12 cellular contexts compared by ENCODE assay signal in the genomic region with DNA sequence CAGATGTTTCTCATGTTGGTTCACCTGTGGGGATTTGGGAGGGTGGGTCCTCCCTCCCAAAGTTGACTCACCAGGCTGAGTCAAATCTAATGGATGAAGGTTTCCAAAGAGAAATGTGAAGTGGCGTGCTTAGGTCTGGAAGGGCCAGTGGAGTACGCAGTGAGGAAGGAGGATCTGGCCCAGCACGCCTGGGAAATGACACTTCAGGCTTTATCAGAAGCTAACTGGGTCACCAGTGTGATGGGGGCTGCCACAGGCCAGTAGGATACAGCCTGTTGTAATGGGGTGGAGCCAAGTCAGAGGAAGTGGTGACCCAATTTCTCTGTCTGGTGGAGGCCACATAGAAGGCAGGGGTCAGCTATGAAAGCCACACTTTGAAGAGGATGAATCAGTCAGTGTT. TPM values are rescaled to one million over a fixed set of nuclear protein-coding genes. Genes with fewer than 3 reads are reported as not detected.
DNase-seq lines count a peak whose midpoint lies in the region; ATAC-seq and TF ChIP-seq lines count a peak whose summit lies in the region.
"Had no signal": no experiment of that assay in that cellular context is flagged by ENCODE, and none has a peak within 500 bp of the region (broad histone marks: within the 10 kb centered on the region; RNA-seq: fewer than 3 reads in every experiment).

No MANE protein-coding gene starts in this region.

- no peaks in the 10 kb centered on the region for H3K9me3 ChIP-seq in right atrium auricular region
- H3K9me3 ChIP-seq in MM.1S (replicated peaks; ENCODE audit: insufficient read depth, low read length): no peaks in the 10 kb centered on the region
- H3K9me3 ChIP-seq: gastrocnemius medialis, thoracic aorta had no signal

- DNase-seq in Right ventricle myocardium inferior (ENCODE audit: missing footprints) (no peak), right atrium auricular region (ENCODE audit: low spot score) (no peak), foreskin keratinocyte (peak in 1 of 2 donors; percentile 49), MM.1S (no peak), UCSD-AML1 (lab: John Stamatoyannopoulos, UW; ENCODE audit: unreplicated experiment) (no peak), D341Med (ENCODE audit: low spot score) (no peak)
- DNase-seq in activated T-cell treated with anti-CD3 and anti-CD28 coated beads, Interleukin-2, amount 50 U/mL, for 24 hours: no peak
- DNase-seq: gastrocnemius medialis, Karpas-422, NCI-H69 had no signal

- peaks cover 37% of the 10 kb centered on the region for H3K4me1 Mint-ChIP-seq in activated T-cell treated with anti-CD3 and anti-CD28 coated beads, Interleukin-2, amount 50 U/mL, for 24 hours (ENCODE audit: low read depth)
- H3K4me1 Mint-ChIP-seq in stimulated activated naive CD8-positive, alpha-beta T cell treated with anti-CD3 and anti-CD28 coated beads, Interleukin-15, Interleukin-2, amounts not matched to agents 100 ng/mL and 50 ng/mL, for 24 hours (ENCODE audit: low read depth): peaks cover 25% of the 10 kb centered on the region

- H3K27me3 Mint-ChIP-seq in activated T-cell treated with anti-CD3 and anti-CD28 coated beads, Interleukin-2, amount 50 U/mL, for 24 hours: no peaks in the 10 kb centered on the region
- H3K27me3 Mint-ChIP-seq in stimulated activated naive CD8-positive, alpha-beta T cell treated with anti-CD3 and anti-CD28 coated beads, Interleukin-15, Interleukin-2, amounts not matched to agents 100 ng/mL and 50 ng/mL, for 24 hours: no peaks in the 10 kb centered on the region

- no peaks in the 10 kb centered on the region for H3K9me3 Mint-ChIP-seq in activated T-cell treated with anti-CD3 and anti-CD28 coated beads, Interleukin-2, amount 50 U/mL, for 24 hours
- no peaks in the 10 kb centered on the region for H3K9me3 Mint-ChIP-seq in stimulated activated naive CD8-positive, alpha-beta T cell treated with anti-CD3 and anti-CD28 coated beads, Interleukin-15, Interleukin-2, amounts not matched to agents 100 ng/mL and 50 ng/mL, for 24 hours

- no peak overlapping the region for H3K4me3 ChIP-seq in right atrium auricular region
- no peak overlapping the region for H3K4me3 ChIP-seq in MM.1S (ENCODE audit: low read length)
- H3K4me3 ChIP-seq: gastrocnemius medialis, thoracic aorta had no signal

- no peak overlapping the region for H3K27ac ChIP-seq in right atrium auricular region
- no peak overlapping the region for H3K27ac ChIP-seq in foreskin keratinocyte
- no peak overlapping the region for H3K27ac ChIP-seq in MM.1S (ENCODE audit: low read length)
- H3K27ac ChIP-seq: gastrocnemius medialis, thoracic aorta had no signal

- H3K9me2 ChIP-seq in MM.1S (replicated peaks; ENCODE audit: insufficient read depth, low read length): no peaks in the 10 kb centered on the region

- H3K27ac Mint-ChIP-seq in activated T-cell treated with anti-CD3 and anti-CD28 coated beads, Interleukin-2, amount 50 U/mL, for 24 hours: peak overlapping the region; percentile 89
- H3K27ac Mint-ChIP-seq in stimulated activated naive CD8-positive, alpha-beta T cell treated with anti-CD3 and anti-CD28 coated beads, Interleukin-15, Interleukin-2, amounts not matched to agents 100 ng/mL and 50 ng/mL, for 24 hours: peak overlapping the region; percentile 69

- H3K36me3 ChIP-seq in right atrium auricular region (peaks cover 46% of the 10 kb centered on the region), MM.1S (replicated peaks; ENCODE audit: insufficient read depth, low read length) (peaks cover 15% of the 10 kb centered on the region)

- no peaks in the 10 kb centered on the region for H4K20me1 ChIP-seq in MM.1S (ENCODE audit: insufficient read depth, low read length)

- H3K27me3 ChIP-seq in right atrium auricular region (no peaks in the 10 kb centered on the region), foreskin keratinocyte (no peaks in the 10 kb centered on the region), MM.1S (replicated peaks; ENCODE audit: insufficient read depth, low read length) (no peaks in the 10 kb centered on the region)
- H3K27me3 ChIP-seq: gastrocnemius medialis had no signal

- H3K4me1 ChIP-seq in right atrium auricular region (no peaks in the 10 kb centered on the region), foreskin keratinocyte (no peaks in the 10 kb centered on the region), MM.1S (ENCODE audit: low read length) (no peaks in the 10 kb centered on the region)
- H3K4me1 ChIP-seq: gastrocnemius medialis had no signal

- H3K9ac ChIP-seq in MM.1S (ENCODE audit: low read length): no peak overlapping the region

- no peak for TF ChIP-seq CTCF in right atrium auricular region (IDR thresholded peaks at IDR 0.05)
- TF ChIP-seq CTCF in foreskin keratinocyte (conservative IDR thresholded peaks at IDR 0.05): no peak
- no peak for TF ChIP-seq CTCF in MM.1S (IDR thresholded peaks at IDR 0.05; ENCODE audit: low read length)

- H3K36me3 Mint-ChIP-seq in activated T-cell treated with anti-CD3 and anti-CD28 coated beads, Interleukin-2, amount 50 U/mL, for 24 hours (ENCODE audit: low read depth): peaks cover 99% of the 10 kb centered on the region
- H3K36me3 Mint-ChIP-seq in stimulated activated naive CD8-positive, alpha-beta T cell treated with anti-CD3 and anti-CD28 coated beads, Interleukin-15, Interleukin-2, amounts not matched to agents 100 ng/mL and 50 ng/mL, for 24 hours (ENCODE audit: low read depth): peaks cover 74% of the 10 kb centered on the region

- H3K4me3 Mint-ChIP-seq in activated T-cell treated with anti-CD3 and anti-CD28 coated beads, Interleukin-2, amount 50 U/mL, for 24 hours: no peak overlapping the region
- H3K4me3 Mint-ChIP-seq in stimulated activated naive CD8-positive, alpha-beta T cell treated with anti-CD3 and anti-CD28 coated beads, Interleukin-15, Interleukin-2, amounts not matched to agents 100 ng/mL and 50 ng/mL, for 24 hours: peak overlapping the region; percentile 22

- H3F3A ChIP-seq in MM.1S (ENCODE audit: insufficient read depth, low read length): no peaks in the 10 kb centered on the region

- ATAC-seq in Right ventricle myocardium inferior (peak; percentile 43), foreskin keratinocyte (peak; percentile 20)
- ATAC-seq: gastrocnemius medialis had no signal

- no peak overlapping the region for H3K4me2 ChIP-seq in MM.1S (ENCODE audit: low read depth, low read length)

- H3K79me2 ChIP-seq in MM.1S (ENCODE audit: low read length): peaks cover under 1% of the 10 kb centered on the region; the same call in 1 of the 2 replicates

- H2AFZ ChIP-seq in MM.1S (ENCODE audit: low read length): no peak overlapping the region

- intact Hi-C loops in Right ventricle myocardium inferior (cut with DNase I): no loop called here

RNA-seq across cellular contexts. Expression of gene POLR1E, which starts 18.0 kb away (rescaled TPM):
- 10.5 TPM for total RNA-seq in Right ventricle myocardium inferior
- 10 to 100 TPM in 1 of 2 donors, 1 to 10 TPM in 1; 9.6 to 13.3 TPM for total RNA-seq in right atrium auricular region
- 39.7 and 48.9 TPM in 2 replicates for total RNA-seq in foreskin keratinocyte
- polyA plus RNA-seq in foreskin keratinocyte: 24.1 and 32.0 TPM in 2 replicates

RNA-seq across cellular contexts. Expression of gene ZBTB5, which starts 38.5 kb away (rescaled TPM):
- total RNA-seq in Right ventricle myocardium inferior: 5.1 TPM
- total RNA-seq in right atrium auricular region: 1 to 10 TPM; 4.9 to 9.9 TPM
- total RNA-seq in foreskin keratinocyte: 8.9 and 9.8 TPM in 2 replicates
- 3.1 and 3.5 TPM in 2 replicates for polyA plus RNA-seq in foreskin keratinocyte
